ENCODE assay signal across 9 cellular contexts in genomic region chr3:5190147-5190791, GRCh38. TPM values are rescaled to one million over a fixed set of nuclear protein-coding genes. Genes with fewer than 3 reads are reported as not detected.
DNase-seq lines count a peak whose midpoint lies in the region; ATAC-seq, FAIRE-seq and TF ChIP-seq lines count a peak whose summit lies in the region.
"Had no signal": no experiment of that assay in that cellular context is flagged by ENCODE, and none has a peak within 500 bp of the region (broad histone marks: within the 10 kb centered on the region; RNA-seq: fewer than 3 reads in every experiment).

No MANE protein-coding gene starts in this region.

- H4K8ac ChIP-seq in H1 (ENCODE audit: extremely low read depth, insufficient read depth, low read length): no peak overlapping the region

- no peak overlapping the region for H2BK20ac ChIP-seq in H1 (ENCODE audit: low read length)

- H4K91ac ChIP-seq in H1 (replicated peaks; ENCODE audit: insufficient read length, low read length): no peak overlapping the region

- H3K27ac ChIP-seq in OCI-LY1 (ENCODE audit: low read depth, low read length, poor library complexity, severe bottlenecking) (peak overlapping the region; percentile 94), H1 (ENCODE audit: low read depth, low read length) (no peak overlapping the region)

- H3K56ac ChIP-seq in H1 (replicated peaks; ENCODE audit: insufficient read length, low read depth, low read length): no peak overlapping the region

- no peak overlapping the region for H3K18ac ChIP-seq in H1 (ENCODE audit: extremely low read depth, low read length)

- H3K23me2 ChIP-seq in H1 (ENCODE audit: low read depth, low read length): peaks cover 13% of the 10 kb centered on the region

- H2AFZ ChIP-seq in OCI-LY1 (ENCODE audit: low read length) (no peak overlapping the region), H1 (ENCODE audit: low read length) (no peak overlapping the region)

- CTCF ChIA-PET in H1 (lab: Charles Lee; ENCODE audit: partially characterized antibody): interaction anchor here (1.4 kb wide), 1 partner anchor 69 kb away, joined by 4 read pairs; the partner anchor contains the start of gene ARL8B

- no peak for TF ChIP-seq EP300 in H1 (IDR thresholded peaks at IDR 0.05; ENCODE audit: borderline replicate concordance in 1 of 2, low read depth in 2 of 2, low read length in 2 of 2)

- H3K4me2 ChIP-seq in OCI-LY1 (ENCODE audit: low read length) (peak overlapping the region; percentile 76), H1 (ENCODE audit: insufficient read depth in 1 of 2, low read depth in 2 of 2, low read length in 2 of 2) (peak overlapping the region in 1 of 2 experiments; percentile 33; a peak in 2 of 4 replicates)

- no peak overlapping the region for H2BK12ac ChIP-seq in H1 (ENCODE audit: low read depth, low read length)

- ATAC-seq in HG02642 (IDR thresholded peaks at IDR 0.05; ENCODE audit: poor library complexity, unreplicated experiment): no peak
- ATAC-seq: esophagus mucosa had no signal

- H3K36me3 ChIP-seq in OCI-LY1 (ENCODE audit: insufficient read depth, low read length) (peaks cover 19% of the 10 kb centered on the region; the same call in 1 of the 2 replicates), H1 (ENCODE audit: control insufficient read depth in 2 of 4, insufficient read depth in 4 of 4, low read length in 3 of 4) (peaks cover 0 to 6% (median 0%) of the 10 kb centered on the region in 4 experiments; a peak in 2 of 8 replicates), MG63 (no peaks in the 10 kb centered on the region; the same call in 1 of the 2 replicates)

- no peak overlapping the region for H2BK120ac ChIP-seq in H1 (replicated peaks; ENCODE audit: low read depth, low read length)

- H4K20me1 ChIP-seq in OCI-LY1 (ENCODE audit: insufficient read depth, low read length) (no peaks in the 10 kb centered on the region), H1 (replicated peaks in 1 of 2; ENCODE audit: control insufficient read depth in 1 of 2, insufficient read depth in 2 of 2, low read length in 2 of 2) (peaks cover 4 to 7% of the 10 kb centered on the region in 2 experiments)

- no peak overlapping the region for H2BK5ac ChIP-seq in H1 (ENCODE audit: low read depth, low read length)

- H3K4me1 ChIP-seq in OCI-LY1 (ENCODE audit: insufficient read depth, low read length, severe bottlenecking) (peaks cover 68% of the 10 kb centered on the region), H1 (replicated peaks in 1 of 4; ENCODE audit: control insufficient read depth in 3 of 4, insufficient read depth in 4 of 4, low read length in 3 of 4) (peaks cover 0 to 9% (median 5%) of the 10 kb centered on the region in 4 experiments; a peak in 4 of 7 replicates)

- H3K23ac ChIP-seq in H1 (ENCODE audit: insufficient read length): no peak overlapping the region

- H2BK15ac ChIP-seq in H1 (ENCODE audit: low read length): 0 out of 2 replicates have a peak overlapping the region, but pooled peaks have one; percentile 16

- TF ChIP-seq POLR2A in H1 (IDR thresholded peaks at IDR 0.05; ENCODE audit: control extremely low read depth in 1 of 2, low read depth in 2 of 2, low read length in 2 of 2): no peak

- no peak overlapping the region for H4K5ac ChIP-seq in H1 (ENCODE audit: insufficient read length, low read depth, low read length)

- H3K79me1 ChIP-seq in H1 (ENCODE audit: low read depth, low read length): peaks cover 4% of the 10 kb centered on the region; the same call in 1 of the 2 replicates

- H2AK5ac ChIP-seq in H1 (ENCODE audit: low read depth, low read length): 0 out of 2 replicates have a peak overlapping the region, but pooled peaks have one; percentile 32

- DNase-seq in GM12864 (ENCODE audit: low read depth) (no peak), H1 (ENCODE audit: low read depth in 1 of 2, low spot score in 2 of 2) (no peak), retinal pigment epithelial cell (ENCODE audit: low read depth) (no peak), LoVo (ENCODE audit: low spot score) (no peak), MG63 (no peak)
- DNase-seq: NCI-H510A treated with DMSO at 0.1 percent for 48 hours had no signal

- no peak overlapping the region for H3K14ac ChIP-seq in H1 (ENCODE audit: insufficient read length)

- H3K79me2 ChIP-seq in OCI-LY1 (ENCODE audit: insufficient read depth, low read length): peaks cover 72% of the 10 kb centered on the region
- H3K79me2 ChIP-seq in H1 (ENCODE audit: control insufficient read depth in 1 of 2, insufficient read depth in 2 of 2, low read length in 2 of 2): peaks cover 2 to 61% of the 10 kb centered on the region in 2 experiments; a peak in 3 of 4 replicates

- H3K4ac ChIP-seq in H1 (replicated peaks; ENCODE audit: insufficient read length, low read depth, low read length): no peak overlapping the region

- TF ChIP-seq CTCF in GM12864 (IDR thresholded peaks at IDR 0.05; ENCODE audit: low read depth, low read length, missing control alignments) (no peak), OCI-LY1 (IDR thresholded peaks at IDR 0.05; ENCODE audit: low read length) (no peak), H1 (IDR thresholded peaks at IDR 0.05; ENCODE audit: control extremely low read depth in 1 of 3, insufficient read depth in 1 of 3, low read depth in 1 of 3, low read length in 3 of 3) (no peak), retinal pigment epithelial cell (conservative IDR thresholded peaks at IDR 0.05; ENCODE audit: low read depth, low read length) (no peak)

- no peaks in the 10 kb centered on the region for H3K9me2 ChIP-seq in OCI-LY1 (ENCODE audit: low read depth, low read length)

- H3K4me3 ChIP-seq in GM12864 (ENCODE audit: low read depth, low read length) (peak overlapping the region; percentile 84), OCI-LY1 (ENCODE audit: low read depth, low read length, poor library complexity, severe bottlenecking) (peak overlapping the region; percentile 99), H1 (ENCODE audit: extremely low read depth in 1 of 4, insufficient read depth in 2 of 4, low read depth in 3 of 4, low read length in 4 of 4) (peak overlapping the region in 1 of 4 experiments; percentile 15; a peak in 1 of 8 replicates), retinal pigment epithelial cell (ENCODE audit: low read length) (peak overlapping the region; percentile 5), MG63 (no peak overlapping the region)

- FAIRE-seq in H1 (lab: Jason Lieb, UNC): no peak

- H3F3A ChIP-seq in OCI-LY1 (ENCODE audit: insufficient read depth, low read length): peaks cover 11% of the 10 kb centered on the region

- no peak for TF ChIP-seq RAD21 in H1 (IDR thresholded peaks at IDR 0.05 in 1 of 2, conservative IDR thresholded peaks at IDR 0.05 in 1 of 2; ENCODE audit: low read depth in 2 of 2, low read length in 2 of 2)

- 72 to 100% methylated on average over 1 to 7 of the region's 7 CpGs for WGBS in H1 (ENCODE audit: extremely low coverage in 1 of 2, insufficient coverage in 1 of 2, insufficient read length in 1 of 2, insufficient replicate concordance in 2 of 2, low coverage in 1 of 2, low lambda C conversion rate in 2 of 2, missing lambda C conversion rate in 1 of 2), 2 experiments

- H3K9me3 ChIP-seq in OCI-LY1 (ENCODE audit: low read length) (no peaks in the 10 kb centered on the region), H1 (ENCODE audit: insufficient read depth in 2 of 2, low read depth in 1 of 2, low read length in 1 of 2) (no peaks in the 10 kb centered on the region), MG63 (no peaks in the 10 kb centered on the region)

- POLR2A ChIA-PET in H1 (lab: Charles Lee; ENCODE audit: partially characterized antibody): no interaction called here

- H3K27me3 ChIP-seq in OCI-LY1 (ENCODE audit: insufficient read depth, low read length) (no peaks in the 10 kb centered on the region), H1 (replicated peaks in 1 of 4; ENCODE audit: control insufficient read depth in 3 of 4, extremely low read depth in 1 of 4, insufficient read depth in 3 of 4, low read length in 3 of 4) (peaks cover 0 to 6% (median 0%) of the 10 kb centered on the region in 4 experiments; a peak in 1 of 7 replicates), MG63 (no peaks in the 10 kb centered on the region)

- H3K9ac ChIP-seq in OCI-LY1 (ENCODE audit: low read length) (peak overlapping the region; percentile 98), H1 (replicated peaks in 1 of 4; ENCODE audit: extremely low read depth in 1 of 4, low read depth in 3 of 4, low read length in 3 of 4) (no peak overlapping the region)

TF ChIP-seq in H1, 55 proteins besides CTCF, POLR2A, EP300 and RAD21 (continues in another document):
- TF ChIP-seq BRCA1 (IDR thresholded peaks at IDR 0.05; ENCODE audit: low read depth, low read length): no peak
- TF ChIP-seq SP2 (IDR thresholded peaks at IDR 0.05; ENCODE audit: low read length): no peak
- TF ChIP-seq BCL11A (IDR thresholded peaks at IDR 0.05; ENCODE audit: low read depth in 2 of 2, low read length in 2 of 2): no peak
- no peak for TF ChIP-seq ZNF274 (IDR thresholded peaks at IDR 0.05; ENCODE audit: borderline replicate concordance, extremely low read depth, low read length)
- no peak for TF ChIP-seq ATF2 (IDR thresholded peaks at IDR 0.05; ENCODE audit: low read length)
- no peak for TF ChIP-seq HDAC6 (IDR thresholded peaks at IDR 0.05; ENCODE audit: low read depth, low read length)
- no peak for TF ChIP-seq SIX5 (IDR thresholded peaks at IDR 0.05; ENCODE audit: low read depth, low read length)
- no peak for TF ChIP-seq MAFK (IDR thresholded peaks at IDR 0.05; ENCODE audit: low read depth, low read length)
- no peak for TF ChIP-seq ASH2L (IDR thresholded peaks at IDR 0.05; ENCODE audit: low read length)

RNA-seq across cellular contexts. Expression of gene EDEM1, which starts 2.8 kb away (rescaled TPM):
- 14.1 and 16.4 TPM in 2 replicates for total RNA-seq in H1 (2021; fragmentation: NEBNext Ultra II Directional; extraction: Animal tissue kit (Norgen Biotek cat#: 25700))
- 4.7 and 4.8 TPM in 2 replicates for polyA plus RNA-seq in H1 (2011; rRNA removed)
- 7.2 TPM for polyA plus RNA-seq in H1 (2011; cell fraction: cytosol; rRNA removed)
- 9.5 TPM for polyA plus RNA-seq in H1 (2011; cell fraction: nucleus; rRNA removed)
- polyA plus RNA-seq in H1 (2012, experiment 1 of 2): 5.8 to 9.3 TPM (median 7.1 TPM) in 4 replicates
- polyA plus RNA-seq in H1 (2012, experiment 2 of 2): 1.0 TPM
- polyA plus RNA-seq in H1 (2013, experiment 1 of 2): 7.5 TPM
- 7.5 TPM for polyA plus RNA-seq in H1 (2013, experiment 2 of 2)
- polyA minus RNA-seq in H1 (2011; rRNA and poly(A)+ RNA removed): 13.2 and 21.5 TPM in 2 replicates
- 8.7 TPM for polyA minus RNA-seq in H1 (2011; cell fraction: cytosol; rRNA and poly(A)+ RNA removed)
- 23.2 TPM for polyA minus RNA-seq in H1 (2011; cell fraction: nucleus; rRNA and poly(A)+ RNA removed)
- total RNA-seq in MG63 (2014; rRNA removed; shearing (Covaris generic); ENCODE audit: low replicate concordance): 11.0 and 20.5 TPM in 2 replicates
